In genomic region chr19:33557720-33558119, GRCh38 we compare ENCODE assay signal across 15 cellular contexts.
"Had no signal": no experiment of that assay in that cellular context is flagged by ENCODE, and none has a peak within 500 bp of the region (broad histone marks: within the 10 kb centered on the region; RNA-seq: fewer than 3 reads in every experiment).

No MANE protein-coding gene starts in this region.

- DNase-seq: endodermal cell; foreskin melanocyte; kidney; left colon; left ventricle myocardium superior; mesenchymal stem cell; naive thymus-derived CD8-positive, alpha-beta T cell; stimulated activated CD4-positive, alpha-beta T cell treated with anti-CD3 and anti-CD28 coated beads, Interleukin-4, amount 100 ng/mL, for 1 hour; stimulated activated CD8-positive, alpha-beta memory T cell treated with anti-CD3 and anti-CD28 coated beads, Interleukin-4, amount 100 ng/mL, for 48 hours; stimulated activated naive CD8-positive, alpha-beta T cell treated with anti-CD3 and anti-CD28 coated beads, Interleukin-15, Interleukin-2, amounts not matched to agents 100 U/mL and 50 U/mL, for 24 hours; thyroid gland; uterus had no signal

- H3K27me3 Mint-ChIP-seq: dendritic cell treated with granulocyte-macrophage colony-stimulating factor and Interleukin-4, amounts not matched to agents 40 ng/mL and 50 ng/mL, for 4 days had no signal

- H3K9me3 Mint-ChIP-seq: dendritic cell treated with granulocyte-macrophage colony-stimulating factor and Interleukin-4, amounts not matched to agents 40 ng/mL and 50 ng/mL, for 4 days; endodermal cell; naive thymus-derived CD8-positive, alpha-beta T cell; stimulated activated effector memory CD8-positive, alpha-beta T cell treated with anti-CD3 and anti-CD28 coated beads, Interleukin-12 subunit alpha, Interleukin-12 subunit beta, amount 100 ng/mL, for 72 hours; type B pancreatic cell had no signal

- H3K4me3 Mint-ChIP-seq: dendritic cell treated with granulocyte-macrophage colony-stimulating factor and Interleukin-4, amounts not matched to agents 40 ng/mL and 50 ng/mL, for 4 days; endodermal cell; naive thymus-derived CD8-positive, alpha-beta T cell; stimulated activated effector memory CD8-positive, alpha-beta T cell treated with anti-CD3 and anti-CD28 coated beads, Interleukin-12 subunit alpha, Interleukin-12 subunit beta, amount 100 ng/mL, for 72 hours; type B pancreatic cell had no signal

- H3K27ac Mint-ChIP-seq: dendritic cell treated with granulocyte-macrophage colony-stimulating factor and Interleukin-4, amounts not matched to agents 40 ng/mL and 50 ng/mL, for 4 days; endodermal cell; naive thymus-derived CD8-positive, alpha-beta T cell; stimulated activated effector memory CD8-positive, alpha-beta T cell treated with anti-CD3 and anti-CD28 coated beads, Interleukin-12 subunit alpha, Interleukin-12 subunit beta, amount 100 ng/mL, for 72 hours; type B pancreatic cell had no signal

- ATAC-seq: left colon; left ventricle myocardium superior; naive thymus-derived CD8-positive, alpha-beta T cell; stimulated activated effector memory CD8-positive, alpha-beta T cell treated with anti-CD3 and anti-CD28 coated beads, Interleukin-12 subunit alpha, Interleukin-12 subunit beta, amount 100 ng/mL, for 72 hours; stimulated activated naive CD8-positive, alpha-beta T cell treated with anti-CD3 and anti-CD28 coated beads, Interleukin-15, Interleukin-2, amounts not matched to agents 100 U/mL and 50 U/mL, for 24 hours had no signal

- H3K36me3 Mint-ChIP-seq: naive thymus-derived CD8-positive, alpha-beta T cell; stimulated activated effector memory CD8-positive, alpha-beta T cell treated with anti-CD3 and anti-CD28 coated beads, Interleukin-12 subunit alpha, Interleukin-12 subunit beta, amount 100 ng/mL, for 72 hours; type B pancreatic cell had no signal

- H3K4me1 Mint-ChIP-seq: endodermal cell; naive thymus-derived CD8-positive, alpha-beta T cell; stimulated activated effector memory CD8-positive, alpha-beta T cell treated with anti-CD3 and anti-CD28 coated beads, Interleukin-12 subunit alpha, Interleukin-12 subunit beta, amount 100 ng/mL, for 72 hours had no signal
